Comparison of ENCODE assay signal across 15 cellular contexts in the genomic region with DNA sequence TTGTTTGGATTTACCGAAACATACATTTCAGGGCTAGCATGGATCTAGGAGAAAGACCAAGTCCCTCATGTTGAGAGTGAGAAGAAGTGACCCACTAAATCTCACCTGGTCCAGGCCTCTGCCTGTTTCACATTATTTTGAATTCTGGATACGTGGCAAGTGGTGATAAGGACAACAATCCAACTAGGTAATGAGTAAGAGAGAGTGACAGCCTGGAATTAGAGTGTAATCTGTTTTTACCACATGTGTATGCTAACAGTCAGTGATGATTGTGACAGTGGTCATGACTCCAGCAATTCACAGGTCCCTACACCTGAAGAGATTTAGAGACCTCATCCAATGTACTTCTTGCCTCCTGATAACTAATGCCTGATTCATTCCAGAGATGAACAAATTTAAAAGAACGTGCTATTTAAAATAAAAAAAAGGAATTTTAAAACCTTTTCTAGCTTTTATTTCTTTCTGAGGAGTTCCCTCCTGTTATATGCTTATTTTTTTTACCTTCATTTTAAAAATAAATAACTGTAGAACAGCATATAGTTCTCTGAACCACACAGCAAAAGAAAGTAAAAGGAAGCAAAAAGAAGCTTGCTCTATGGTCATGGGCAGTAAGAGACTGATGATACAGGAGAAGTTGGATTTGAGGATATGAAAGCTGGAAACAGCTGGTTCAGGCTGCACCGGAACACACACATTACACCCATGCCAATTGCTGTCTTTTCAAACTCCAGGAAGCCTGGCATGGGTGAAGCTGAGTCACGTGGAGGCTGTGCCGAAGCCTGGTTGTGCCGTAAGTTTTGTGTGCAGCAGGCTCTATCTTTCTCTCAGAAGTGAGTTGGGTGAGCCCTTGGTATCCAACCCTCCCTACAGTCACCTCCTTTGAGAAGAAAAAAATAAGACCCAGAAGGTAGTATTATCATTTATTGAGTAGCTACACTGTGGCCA. TPM values are rescaled to one million over a fixed set of nuclear protein-coding genes. Genes with fewer than 3 reads are reported as not detected.
DNase-seq lines count a peak whose midpoint lies in the region; ATAC-seq and TF ChIP-seq lines count a peak whose summit lies in the region.
"Had no signal": no experiment of that assay in that cellular context is flagged by ENCODE, and none has a peak within 500 bp of the region (broad histone marks: within the 10 kb centered on the region; RNA-seq: fewer than 3 reads in every experiment).

No MANE protein-coding gene starts in this region.

- POLR2A ChIA-PET in SK-N-SH (lab: Yijun Ruan, JAX): no interaction called here

- no peak overlapping the region for H3K9ac ChIP-seq in GM23248
- no peak overlapping the region for H3K9ac ChIP-seq in SK-N-SH

- no peaks in the 10 kb centered on the region for H3K36me3 ChIP-seq in GM23248 (ENCODE audit: low read depth)
- no peaks in the 10 kb centered on the region for H3K36me3 ChIP-seq in SK-N-SH (replicated peaks in 1 of 2; ENCODE audit: control insufficient read depth in 1 of 2, insufficient read depth in 2 of 2, low read length in 1 of 2)
- H3K36me3 ChIP-seq: BE2C, cardiac muscle cell had no signal

- TF ChIP-seq CTCF in SK-N-SH (IDR thresholded peaks at IDR 0.05) (no peak), foreskin keratinocyte (conservative IDR thresholded peaks at IDR 0.05) (no peak)

- peaks cover 20% of the 10 kb centered on the region for H3K4me1 ChIP-seq in GM23248 (ENCODE audit: insufficient read depth)
- H3K4me1 ChIP-seq in SK-N-SH (ENCODE audit: control insufficient read depth in 1 of 2, insufficient read depth in 2 of 2, low read depth in 1 of 2, low read length in 1 of 2): peaks cover 0 to 8% of the 10 kb centered on the region in 2 experiments; a peak in 2 of 4 replicates
- peaks cover 52% of the 10 kb centered on the region for H3K4me1 ChIP-seq in foreskin keratinocyte
- H3K4me1 ChIP-seq: BE2C had no signal

- CTCF ChIA-PET in SK-N-SH (lab: Yijun Ruan, JAX): interaction anchor here (0.9 to 1.9 kb wide), 4 partner anchors 12 to 36 kb away, joined by 3 to 6 read pairs (median 5); no protein-coding TSS in a partner anchor

- H2AFZ ChIP-seq in GM23248 (peak overlapping the region; percentile 23), SK-N-SH (ENCODE audit: low read depth) (no peak overlapping the region)

- H3K79me2 ChIP-seq in GM23248 (ENCODE audit: insufficient read depth) (no peaks in the 10 kb centered on the region), SK-N-SH (ENCODE audit: insufficient read depth) (no peaks in the 10 kb centered on the region)

- no peak overlapping the region for H3K27ac ChIP-seq in GM23248
- no peak overlapping the region for H3K27ac ChIP-seq in SK-N-SH (ENCODE audit: low read depth in 2 of 2, low read length in 1 of 2)
- peak overlapping the region; percentile 93 for H3K27ac ChIP-seq in foreskin keratinocyte
- H3K27ac ChIP-seq: cardiac muscle cell, SK-N-MC had no signal

- no peak for TF ChIP-seq EP300 in SK-N-SH (IDR thresholded peaks at IDR 0.05; ENCODE audit: borderline replicate concordance in 1 of 2, low read depth in 1 of 2, low read length in 1 of 2)

- DNase-seq in GM23248: peak; percentile 68
- DNase-seq in SK-N-SH: no peak
- DNase-seq in foreskin keratinocyte: peak in 1 of 2 donors; percentile 85
- peak; percentile 45 for DNase-seq in pons (ENCODE audit: low spot score)
- no peak for DNase-seq in NCI-H1417 (lab: John Stamatoyannopoulos, UW)
- DNase-seq in Kasumi-1 (lab: John Stamatoyannopoulos, UW): no peak
- DNase-seq: activated CD4-positive, alpha-beta T cell treated with anti-CD3 and anti-CD28 coated beads for 4 hours; BE2C; NCI-H524; stimulated activated CD8-positive, alpha-beta memory T cell treated with anti-CD3 and anti-CD28 coated beads, Interleukin-4, amount 100 ng/mL, for 48 hours had no signal

- no peak overlapping the region for H3K4me3 ChIP-seq in GM23248
- no peak overlapping the region for H3K4me3 ChIP-seq in SK-N-SH (ENCODE audit: low read depth in 2 of 2, low read length in 1 of 2)
- H3K4me3 ChIP-seq: cardiac muscle cell, SK-N-MC had no signal

- in situ Hi-C loops in GM23248 (cut with MboI): no loop called here

- ATAC-seq in foreskin keratinocyte: peak; percentile 31
- ATAC-seq in GM21529 (IDR thresholded peaks at IDR 0.05; ENCODE audit: unreplicated experiment): no peak
- no peak for ATAC-seq in HG02588 (IDR thresholded peaks at IDR 0.05; ENCODE audit: unreplicated experiment)

- H3K4me2 ChIP-seq in GM23248 (ENCODE audit: unreplicated experiment): no peak overlapping the region
- H3K4me2 ChIP-seq in SK-N-SH: no peak overlapping the region

- no peak for TF ChIP-seq RAD21 in SK-N-SH (IDR thresholded peaks at IDR 0.05; ENCODE audit: low read length)

- H4K20me1 ChIP-seq in GM23248 (ENCODE audit: insufficient read depth) (no peaks in the 10 kb centered on the region), SK-N-SH (ENCODE audit: insufficient read depth) (no peaks in the 10 kb centered on the region)

- H3K27me3 ChIP-seq in GM23248 (replicated peaks; ENCODE audit: insufficient read depth): no peaks in the 10 kb centered on the region
- no peaks in the 10 kb centered on the region for H3K27me3 ChIP-seq in SK-N-SH (ENCODE audit: insufficient read depth)
- no peaks in the 10 kb centered on the region for H3K27me3 ChIP-seq in foreskin keratinocyte
- H3K27me3 ChIP-seq: cardiac muscle cell had no signal

- WGBS in GM23248 (ENCODE audit: low coverage in 1 of 2, low lambda C conversion rate in 2 of 2, missing lambda C conversion rate in 2 of 2), 2 experiments: 39 to 44% methylated on average over 7 of the region's 7 CpGs
- WGBS in SK-N-SH (ENCODE audit: low lambda C conversion rate): 45% methylated on average over 7 of the region's 7 CpGs

- no peaks in the 10 kb centered on the region for H3K9me2 ChIP-seq in GM23248 (ENCODE audit: insufficient read depth)
- no peaks in the 10 kb centered on the region for H3K9me2 ChIP-seq in SK-N-SH

- H3K9me3 ChIP-seq in GM23248 (ENCODE audit: low read depth): no peaks in the 10 kb centered on the region
- no peaks in the 10 kb centered on the region for H3K9me3 ChIP-seq in SK-N-SH
- H3K9me3 ChIP-seq: BE2C had no signal

- H3F3A ChIP-seq in GM23248 (ENCODE audit: insufficient read depth): no peaks in the 10 kb centered on the region
- no peaks in the 10 kb centered on the region for H3F3A ChIP-seq in SK-N-SH (replicated peaks; ENCODE audit: insufficient read depth)

TF ChIP-seq in SK-N-SH, 30 proteins besides CTCF, POLR2A, EP300 and RAD21:
- no peak for TF ChIP-seq RCOR1 (IDR thresholded peaks at IDR 0.05; ENCODE audit: low read length)
- TF ChIP-seq, protein P1, sequence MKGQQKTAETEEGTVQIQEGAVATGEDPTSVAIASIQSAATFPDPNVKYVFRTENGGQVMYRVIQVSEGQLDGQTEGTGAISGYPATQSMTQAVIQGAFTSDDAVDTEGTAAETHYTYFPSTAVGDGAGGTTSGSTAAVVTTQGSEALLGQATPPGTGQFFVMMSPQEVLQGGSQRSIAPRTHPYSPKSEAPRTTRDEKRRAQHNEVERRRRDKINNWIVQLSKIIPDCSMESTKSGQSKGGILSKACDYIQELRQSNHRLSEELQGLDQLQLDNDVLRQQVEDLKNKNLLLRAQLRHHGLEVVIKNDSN (IDR thresholded peaks at IDR 0.05; ENCODE audit: borderline replicate concordance, low read depth): peak; percentile 69; the same call in 1 of the 2 replicates

RNA-seq across cellular contexts. Expression of a gene that starts 14.7 kb away (rescaled TPM):
- not detected in 2 replicates for total RNA-seq in GM23248 (2014; rRNA removed; shearing (Covaris generic))
- polyA plus RNA-seq in GM23248 (2016; fragmentation: Nextera tagmentation; extraction: Ambion mirVana) (not detected in 2 replicates), SK-N-SH (2012; rRNA removed) (0.02 TPM in 1 of 2 replicates, not detected in the other), foreskin keratinocyte (56.6 and 69.5 TPM in 2 replicates)
- polyA plus RNA-seq in SK-N-SH (2012; cell fraction: cytosol; rRNA removed): 0.01 TPM in 1 of 2 replicates, not detected in the other
- polyA plus RNA-seq in SK-N-SH (2012; cell fraction: nucleus; rRNA removed): 0.02 TPM in 2 replicates
- total RNA-seq in foreskin keratinocyte: 76.9 and 78.2 TPM in 2 replicates
- polyA plus RNA-seq: endothelial cell of umbilical vein had no signal

RNA-seq across cellular contexts. Expression of a gene that starts 33.1 kb away (rescaled TPM):
- 6.7 and 7.8 TPM in 2 replicates for total RNA-seq in GM23248 (2014; rRNA removed; shearing (Covaris generic))
- polyA plus RNA-seq in GM23248 (2016; fragmentation: Nextera tagmentation; extraction: Ambion mirVana) (2.4 TPM in 2 replicates), SK-N-SH (2012; rRNA removed) (0.79 and 0.91 TPM in 2 replicates), foreskin keratinocyte (1.8 and 2.3 TPM in 2 replicates)
- 1.1 TPM in 2 replicates for polyA plus RNA-seq in SK-N-SH (2012; cell fraction: cytosol; rRNA removed)
- 1.4 and 2.5 TPM in 2 replicates for polyA plus RNA-seq in SK-N-SH (2012; cell fraction: nucleus; rRNA removed)
- 9.3 and 9.6 TPM in 2 replicates for total RNA-seq in foreskin keratinocyte

RNA-seq across cellular contexts. Expression of a gene that starts 35.2 kb away (rescaled TPM):
- total RNA-seq in GM23248 (2014; rRNA removed; shearing (Covaris generic)): 3.7 and 4.2 TPM in 2 replicates
- polyA plus RNA-seq in GM23248 (2016; fragmentation: Nextera tagmentation; extraction: Ambion mirVana) (1.2 and 1.6 TPM in 2 replicates), SK-N-SH (2012; rRNA removed) (1.8 and 2.8 TPM in 2 replicates), foreskin keratinocyte (2.6 and 3.1 TPM in 2 replicates)
- 2.0 and 2.1 TPM in 2 replicates for polyA plus RNA-seq in SK-N-SH (2012; cell fraction: cytosol; rRNA removed)
- 4.1 and 7.9 TPM in 2 replicates for polyA plus RNA-seq in SK-N-SH (2012; cell fraction: nucleus; rRNA removed)
- 12.1 and 12.5 TPM in 2 replicates for total RNA-seq in foreskin keratinocyte

RNA-seq across cellular contexts. Expression of a gene that starts 47.6 kb away (rescaled TPM):
- not detected in 2 replicates for total RNA-seq in GM23248 (2014; rRNA removed; shearing (Covaris generic))
- not detected in 2 replicates for polyA plus RNA-seq in GM23248 (2016; fragmentation: Nextera tagmentation; extraction: Ambion mirVana)
- not detected in 2 replicates for polyA plus RNA-seq in SK-N-SH (2012; rRNA removed)
- not detected in 2 replicates for polyA plus RNA-seq in SK-N-SH (2012; cell fraction: cytosol; rRNA removed)
- not detected in 2 replicates for polyA plus RNA-seq in SK-N-SH (2012; cell fraction: nucleus; rRNA removed)
- not detected in 2 replicates for total RNA-seq in foreskin keratinocyte
- polyA plus RNA-seq in foreskin keratinocyte: not detected in 2 replicates
- total RNA-seq: cardiac muscle cell, endothelial cell of umbilical vein had no signal
- polyA plus RNA-seq: cardiac muscle cell, endothelial cell of umbilical vein had no signal

Comparison
In these comparisons a context has a peak if more than half of its experiments do, and no peak if none do; other contexts are left out.
1. DNase-seq: peak in GM23248 (single experiment) and pons (single experiment); none in SK-N-SH (single experiment), NCI-H1417 (0 of 3) and Kasumi-1 (0 of 2).
2. RNA of a gene that starts 14.7 kb away (polyA plus RNA-seq): 56.6 to 69.5 TPM in foreskin keratinocyte; 0.01 to 0.02 TPM in SK-N-SH and not detected in GM23248; every median in the first group is over 10 times any median in the second.